In genomic region chr17:21551081-21551881, GRCh38 we compare ENCODE assay signal across 8 cellular contexts.
DNase-seq lines count a peak whose midpoint lies in the region; ATAC-seq, FAIRE-seq and TF ChIP-seq lines count a peak whose summit lies in the region.

No MANE protein-coding gene starts in this region.

- H3K4me1 ChIP-seq in right atrium auricular region = peaks cover 0 to 27% of the 10 kb centered on the region in 2 donors

- H3K36me3 ChIP-seq in MG63 (peaks cover 31% of the 10 kb centered on the region), right atrium auricular region (no peaks in the 10 kb centered on the region)

- H3K27ac ChIP-seq in right atrium auricular region = peak overlapping the region; percentile 85 to 90

- no peak for FAIRE-seq in GM19239 (lab: Jason Lieb, UNC)

- peaks cover 6% of the 10 kb centered on the region for H3K36me3 Mint-ChIP-seq in T-helper 17 cell (ENCODE audit: low read depth)

- POLR2A ChIA-PET in AG04449 (lab: Yijun Ruan, JAX) = interaction anchor here (0.7 kb wide), 1 partner anchor 9 kb away, joined by 3 read pairs; no protein-coding TSS in a partner anchor

- peaks cover 11% of the 10 kb centered on the region for H3K27me3 Mint-ChIP-seq in T-helper 17 cell

- H3K4me3 ChIP-seq in AG04449 (ENCODE audit: low read depth, low read length) (peak overlapping the region; percentile 72), MG63 (peak overlapping the region; percentile 94), right atrium auricular region (peak overlapping the region; percentile 59 to 78)

- peaks cover 16% of the 10 kb centered on the region for H3K27me3 ChIP-seq in MG63
- no peaks in the 10 kb centered on the region for H3K27me3 ChIP-seq in right atrium auricular region

- H3K4me1 Mint-ChIP-seq in T-helper 17 cell = peaks cover 22% of the 10 kb centered on the region

- peak overlapping the region; percentile 91 for H3K4me3 Mint-ChIP-seq in T-helper 17 cell

- CTCF ChIA-PET in AG04449 (lab: Yijun Ruan, JAX) = interaction anchor here (1.2 to 2.6 kb wide), 3 partner anchors 38 to 94 kb away, joined by 5 to 6 read pairs (median 5); no protein-coding TSS in a partner anchor

- peak overlapping the region; percentile 53 for H3K27ac Mint-ChIP-seq in T-helper 17 cell

- DNase-seq in AG04449 (ENCODE audit: low read depth, low spot score) (peak; percentile 33), GM19239 (ENCODE audit: insufficient read length, low spot score) (peak; percentile 41), MG63 (peak; percentile 95), T-helper 17 cell (peak; percentile 73 to 81 (median 77)), anterior cingulate cortex (lab: John Stamatoyannopoulos, UW) (peak in 57 of 58 donors; percentile 38 to 90 (median 79)), right atrium auricular region (ENCODE audit: low spot score) (peak; percentile 82), pulmonary artery endothelial cell (ENCODE audit: low read depth, low spot score) (peak; percentile 33), ureter (ENCODE audit: low spot score) (peak; percentile 78)

- no peak for TF ChIP-seq CTCF in AG04449 (IDR thresholded peaks at IDR 0.05; ENCODE audit: insufficient read depth, low read length, missing control alignments)
- TF ChIP-seq CTCF in right atrium auricular region (IDR thresholded peaks at IDR 0.05) = no peak

- ATAC-seq in T-helper 17 cell = peak; percentile 93

- H3K9me3 ChIP-seq in MG63 (peaks cover 7% of the 10 kb centered on the region), T-helper 17 cell (ENCODE audit: control insufficient read depth, low read length, poor library complexity, severe bottlenecking) (no peaks in the 10 kb centered on the region), right atrium auricular region (no peaks in the 10 kb centered on the region)

Comparison
In these comparisons a context has a peak if more than half of its experiments do, and no peak if none do; other contexts are left out.
1. Peak in every context shown above with its lines: DNase-seq, ATAC-seq, H3K4me3 ChIP-seq and H3K27ac ChIP-seq.
2. DNase-seq: peak in every context shown above with its lines; median percentile 95 in MG63; 82 in right atrium auricular region; 79 in anterior cingulate cortex; 78 in ureter; 77 in T-helper 17 cell; 41 in GM19239; 33 in AG04449; 33 in pulmonary artery endothelial cell.